In the genomic region with DNA sequence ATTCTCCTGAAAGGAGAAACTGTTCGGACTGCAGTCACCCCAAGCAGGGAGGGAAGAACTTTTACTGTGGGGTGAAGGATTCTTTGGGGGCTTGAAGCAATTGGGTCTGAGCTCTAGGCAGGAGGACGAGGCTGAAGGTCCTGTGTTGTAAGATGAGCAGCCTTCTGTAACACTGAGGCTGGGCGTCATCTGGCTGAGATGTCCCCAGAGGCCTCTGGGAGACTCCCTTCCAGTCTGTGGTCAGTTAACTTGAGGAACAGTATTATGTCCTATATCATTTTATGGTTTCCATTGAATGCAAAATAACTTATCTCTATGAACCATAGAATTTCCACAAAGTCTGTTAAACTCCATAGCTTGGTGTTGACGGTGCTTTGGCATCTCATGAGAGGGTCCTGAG, we compare ENCODE assay signal across 20 cellular contexts. TPM values are rescaled to one million over a fixed set of nuclear protein-coding genes. Genes with fewer than 3 reads are reported as not detected.
DNase-seq lines count a peak whose midpoint lies in the region; ATAC-seq, FAIRE-seq and TF ChIP-seq lines count a peak whose summit lies in the region.
"Had no signal": no experiment of that assay in that cellular context is flagged by ENCODE, and none has a peak within 500 bp of the region (broad histone marks: within the 10 kb centered on the region; RNA-seq: fewer than 3 reads in every experiment).

No MANE protein-coding gene starts in this region.

- TF ChIP-seq POLR2A in K562 (conservative IDR thresholded peaks at IDR 0.05) = no peak
- TF ChIP-seq POLR2A in stomach (IDR thresholded peaks at IDR 0.05) = no peak
- TF ChIP-seq POLR2A in prostate gland (IDR thresholded peaks at IDR 0.05) = no peak

- no peak overlapping the region for H3K27ac ChIP-seq in BLaER1 treated with 17β-estradiol and CSF1 and Interleukin-3, amounts not matched to agents 10 nM and 100 nM
- H3K27ac ChIP-seq in K562 (ENCODE audit: extremely low read depth, low read depth, low read length) (no peak overlapping the region), stomach (no peak overlapping the region), prostate gland (no peak overlapping the region)

- H2AFZ ChIP-seq in K562 (ENCODE audit: low read depth, low read length) = no peak overlapping the region

- CTCF ChIA-PET in K562 (lab: Yijun Ruan, JAX; ENCODE audit: low intra/inter-chr PET ratio) = no interaction called here

- WGBS in K562 (ENCODE audit: insufficient coverage, low coverage, missing lambda C conversion rate) = 3% methylated on average over 4 of the region's 4 CpGs
- WGBS in stomach, 5 donors = 68 to 79% (median 76%) methylated on average over 4 of the region's 4 CpGs
- WGBS in prostate gland = 71% methylated on average over 4 of the region's 4 CpGs

- DNase-seq in K562 (ENCODE audit: extremely low read depth in 1 of 4, low spot score in 3 of 4) (no peak), stomach (no peak), prostate gland (ENCODE audit: low spot score) (no peak), OCI-M2 (lab: John Stamatoyannopoulos, UW; ENCODE audit: unreplicated experiment) (no peak)
- no peak for DNase-seq in activated naive CD8-positive, alpha-beta T cell treated with anti-CD3 and anti-CD28 coated beads, Interleukin-2, amount 50 U/mL, for 24 hours
- DNase-seq: 8988T; C1 segment of cervical spinal cord; CD4-positive, CD25-positive, alpha-beta regulatory T cell; CD8-positive, alpha-beta memory T cell; COR-L47; H9 had no signal

- no peaks in the 10 kb centered on the region for H3K9me3 Mint-ChIP-seq in activated naive CD8-positive, alpha-beta T cell treated with anti-CD3 and anti-CD28 coated beads, Interleukin-2, amount 50 U/mL, for 24 hours
- H3K9me3 Mint-ChIP-seq: CD4-positive, CD25-positive, alpha-beta regulatory T cell; CD8-positive, alpha-beta memory T cell; H9; IgD-negative memory B cell had no signal

- POLR2A ChIA-PET in K562 (lab: Yijun Ruan, JAX) = interaction anchor here (0.9 kb wide), 1 partner anchor 11 kb away, joined by 3 read pairs; no protein-coding TSS in a partner anchor

- H3K4me1 Mint-ChIP-seq in activated naive CD8-positive, alpha-beta T cell treated with anti-CD3 and anti-CD28 coated beads, Interleukin-2, amount 50 U/mL, for 24 hours = no peaks in the 10 kb centered on the region
- H3K4me1 Mint-ChIP-seq: CD4-positive, CD25-positive, alpha-beta regulatory T cell; CD8-positive, alpha-beta memory T cell had no signal

- in situ Hi-C loops in K562 (cut with MboI) = no loop called here

- TF ChIP-seq RAD21 in K562 (CRISPR knock-in tag; conservative IDR thresholded peaks at IDR 0.05 in 1 of 2, IDR thresholded peaks at IDR 0.05 in 1 of 2) = no peak

- H4K20me1 ChIP-seq in BLaER1 treated with 17β-estradiol and CSF1 and Interleukin-3, amounts not matched to agents 10 nM and 100 nM = no peaks in the 10 kb centered on the region
- 0 out of 2 replicates have a peak, but pooled peaks cover 4% of the 10 kb centered on the region for H4K20me1 ChIP-seq in K562 (replicated peaks; ENCODE audit: control insufficient read depth, insufficient read depth, low read length)

- no peak overlapping the region for H3K4me3 ChIP-seq in BLaER1 treated with 17β-estradiol and CSF1 and Interleukin-3, amounts not matched to agents 10 nM and 100 nM
- H3K4me3 ChIP-seq in K562 = no peak overlapping the region
- H3K4me3 ChIP-seq in stomach = no peak overlapping the region
- H3K4me3 ChIP-seq in prostate gland = no peak overlapping the region

- H3K9me3 ChIP-seq in BLaER1 treated with 17β-estradiol and CSF1 and Interleukin-3, amounts not matched to agents 10 nM and 100 nM (replicated peaks in 1 of 11) = no peaks in the 10 kb centered on the region
- H3K9me3 ChIP-seq in K562 (replicated peaks; ENCODE audit: control insufficient read depth, insufficient read depth, low read depth, low read length) (no peaks in the 10 kb centered on the region), stomach (no peaks in the 10 kb centered on the region), prostate gland (no peaks in the 10 kb centered on the region)

- H3K4me2 ChIP-seq in BLaER1 treated with 17β-estradiol and CSF1 and Interleukin-3, amounts not matched to agents 10 nM and 100 nM = peak overlapping the region; percentile 8 to 64 (median 54); a peak in 17 of 22 replicates
- no peak overlapping the region for H3K4me2 ChIP-seq in K562 (ENCODE audit: insufficient read depth, low read length)

- no peak overlapping the region for H3K27ac Mint-ChIP-seq in activated naive CD8-positive, alpha-beta T cell treated with anti-CD3 and anti-CD28 coated beads, Interleukin-2, amount 50 U/mL, for 24 hours
- H3K27ac Mint-ChIP-seq: CD4-positive, CD25-positive, alpha-beta regulatory T cell; CD8-positive, alpha-beta memory T cell; H9; IgD-negative memory B cell had no signal

- no peaks in the 10 kb centered on the region for H3K36me3 Mint-ChIP-seq in activated naive CD8-positive, alpha-beta T cell treated with anti-CD3 and anti-CD28 coated beads, Interleukin-2, amount 50 U/mL, for 24 hours (ENCODE audit: low read depth)
- H3K36me3 Mint-ChIP-seq: CD4-positive, CD25-positive, alpha-beta regulatory T cell; CD8-positive, alpha-beta memory T cell; IgD-negative memory B cell had no signal

- ATAC-seq in HG03432 (IDR thresholded peaks at IDR 0.05; ENCODE audit: unreplicated experiment) (peak; percentile 52), K562 (0 out of 3 replicates have a peak, but pooled peaks have one; percentile 37)
- no peak for ATAC-seq in activated naive CD8-positive, alpha-beta T cell treated with anti-CD3 and anti-CD28 coated beads, Interleukin-2, amount 50 U/mL, for 24 hours

- H3K9me1 ChIP-seq in K562 (ENCODE audit: control insufficient read depth, insufficient read depth, low read length) = no peaks in the 10 kb centered on the region

- no peaks in the 10 kb centered on the region for H3K27me3 ChIP-seq in BLaER1 treated with 17β-estradiol and CSF1 and Interleukin-3, amounts not matched to agents 10 nM and 100 nM
- H3K27me3 ChIP-seq in K562 (ENCODE audit: control insufficient read depth in 2 of 2, insufficient read depth in 2 of 2, low read length in 2 of 2) (peaks cover 2 to 5% of the 10 kb centered on the region in 2 experiments; a peak in 1 of 5 replicates), stomach (no peaks in the 10 kb centered on the region), prostate gland (replicated peaks; ENCODE audit: insufficient read depth) (no peaks in the 10 kb centered on the region)

- BruUV-seq in K562 (replicated peaks; lab: Mats Ljungman, UMichigan) = no TSS peak

- peaks cover 6 to 17% (median 10%) of the 10 kb centered on the region in 10 experiments; a peak in 17 of 20 replicates for H3K4me1 ChIP-seq in BLaER1 treated with 17β-estradiol and CSF1 and Interleukin-3, amounts not matched to agents 10 nM and 100 nM
- 0 out of 5 replicates have a peak, but pooled peaks cover 0 to under 1% of the 10 kb centered on the region in 2 experiments for H3K4me1 ChIP-seq in K562 (replicated peaks in 1 of 2; ENCODE audit: control insufficient read depth in 2 of 2, insufficient read depth in 2 of 2, low read length in 2 of 2)
- no peaks in the 10 kb centered on the region for H3K4me1 ChIP-seq in stomach
- H3K4me1 ChIP-seq in prostate gland (replicated peaks) = no peaks in the 10 kb centered on the region

- TF ChIP-seq CTCF in K562 (IDR thresholded peaks at IDR 0.05 in 2 of 3, conservative IDR thresholded peaks at IDR 0.05 in 1 of 3; ENCODE audit: insufficient read depth in 2 of 3, low read depth in 1 of 3, low read length in 3 of 3) (no peak), stomach (IDR thresholded peaks at IDR 0.05) (no peak), prostate gland (IDR thresholded peaks at IDR 0.05) (no peak)

- no peak overlapping the region for H3K9ac ChIP-seq in BLaER1 treated with 17β-estradiol and CSF1 and Interleukin-3, amounts not matched to agents 10 nM and 100 nM
- H3K9ac ChIP-seq in K562 (ENCODE audit: insufficient read depth in 1 of 2, low read depth in 2 of 2, low read length in 2 of 2) = no peak overlapping the region

- intact Hi-C loops in K562 (cut with micrococcal nuclease) (no loop called here), stomach (cut with DNase I; ENCODE audit: low total_unique reads) (no loop called here), prostate gland (cut with DNase I) (no loop called here)

- H3K36me3 ChIP-seq in BLaER1 treated with 17β-estradiol and CSF1 and Interleukin-3, amounts not matched to agents 10 nM and 100 nM = no peaks in the 10 kb centered on the region
- no peaks in the 10 kb centered on the region for H3K36me3 ChIP-seq in K562 (ENCODE audit: control insufficient read depth, insufficient read depth, low read length)
- no peaks in the 10 kb centered on the region for H3K36me3 ChIP-seq in stomach
- no peaks in the 10 kb centered on the region for H3K36me3 ChIP-seq in prostate gland

- no peaks in the 10 kb centered on the region for H3K27me3 Mint-ChIP-seq in activated naive CD8-positive, alpha-beta T cell treated with anti-CD3 and anti-CD28 coated beads, Interleukin-2, amount 50 U/mL, for 24 hours
- H3K27me3 Mint-ChIP-seq: CD4-positive, CD25-positive, alpha-beta regulatory T cell; CD8-positive, alpha-beta memory T cell; IgD-negative memory B cell had no signal

- no peak overlapping the region for H3K4me3 Mint-ChIP-seq in activated naive CD8-positive, alpha-beta T cell treated with anti-CD3 and anti-CD28 coated beads, Interleukin-2, amount 50 U/mL, for 24 hours
- H3K4me3 Mint-ChIP-seq: CD4-positive, CD25-positive, alpha-beta regulatory T cell; CD8-positive, alpha-beta memory T cell; H9; IgD-negative memory B cell had no signal

- no peaks in the 10 kb centered on the region for H3K79me2 ChIP-seq in K562 (ENCODE audit: control insufficient read depth, insufficient read depth, low read length)

- no peak for TF ChIP-seq EP300 in K562 (IDR thresholded peaks at IDR 0.05; ENCODE audit: low read length)
- no peak for TF ChIP-seq EP300 in stomach (IDR thresholded peaks at IDR 0.05)

- no peak for FAIRE-seq in K562 (lab: Jason Lieb, UNC)
- FAIRE-seq: D721Med, G401.6, GM12892, GM18507, H1, HepG2 had no signal

RNA-seq across cellular contexts. Expression of gene FIGNL1, which starts 26.3 kb away (rescaled TPM):
- total RNA-seq in K562 (2011; cell fraction: chromatin; rRNA removed; ENCODE audit: low replicate concordance) = 11.5 and 48.7 TPM in 2 replicates
- 9.8 and 12.1 TPM in 2 replicates for total RNA-seq in K562 (2011; cell fraction: nucleolus; rRNA removed)
- 19.5 TPM in 2 replicates for total RNA-seq in K562 (2011; cell fraction: nucleoplasm; rRNA removed)
- total RNA-seq in K562 (2014; rRNA removed) (21.6 and 24.1 TPM in 2 replicates), K562 (2014; rRNA removed; fragmentation: Illumina TruSeq; extraction: Trizol) (42.4 and 48.3 TPM in 2 replicates), K562 (2015; rRNA removed; fragmentation: Illumina TruSeq; extraction: Trizol) (42.4 and 46.7 TPM in 2 replicates), K562 (2021) (25.8 and 28.3 TPM in 2 replicates), stomach (10 to 100 TPM in 2 of 5 donors, 1 to 10 TPM in 2, under 1 TPM in 1; 0.29 to 32.1 (median 6.4) TPM), prostate gland (10 to 100 TPM in 1 of 2 donors, 1 to 10 TPM in 1; 7.2 to 14.3 TPM)
- polyA plus RNA-seq in K562 (2011; rRNA removed) (37.6 and 48.3 TPM in 2 replicates), K562 (2014; fragmentation: Illumina TruSeq; extraction: Trizol) (28.5 and 30.7 TPM in 2 replicates), K562 (2014; fragmentation: Nextera tagmentation; extraction: Ambion mirVana) (10 to 100 TPM; 15.5 to 22.7 TPM), K562 (2014; rRNA removed) (27.6 and 29.4 TPM in 2 replicates), stomach (1 to 10 TPM; 2.1 to 5.2 (median 3.2) TPM)
- 16.0 and 25.1 TPM in 2 replicates for polyA plus RNA-seq in K562 (2011; cell fraction: cytosol; rRNA removed)
- polyA plus RNA-seq in K562 (2011; cell fraction: nucleus; rRNA removed) = 28.2 and 31.2 TPM in 2 replicates
- polyA plus RNA-seq in K562 (2012) = 21.0 and 22.9 TPM in 2 replicates
- 48.9 and 55.0 TPM in 2 replicates for polyA minus RNA-seq in K562 (2011; rRNA and poly(A)+ RNA removed)
- 14.7 and 21.5 TPM in 2 replicates for polyA minus RNA-seq in K562 (2011; cell fraction: cytosol; rRNA and poly(A)+ RNA removed)
- 18.3 and 29.4 TPM in 2 replicates for polyA minus RNA-seq in K562 (2011; cell fraction: nucleus; rRNA and poly(A)+ RNA removed)
